14 cellular contexts compared by ENCODE assay signal in the genomic region with DNA sequence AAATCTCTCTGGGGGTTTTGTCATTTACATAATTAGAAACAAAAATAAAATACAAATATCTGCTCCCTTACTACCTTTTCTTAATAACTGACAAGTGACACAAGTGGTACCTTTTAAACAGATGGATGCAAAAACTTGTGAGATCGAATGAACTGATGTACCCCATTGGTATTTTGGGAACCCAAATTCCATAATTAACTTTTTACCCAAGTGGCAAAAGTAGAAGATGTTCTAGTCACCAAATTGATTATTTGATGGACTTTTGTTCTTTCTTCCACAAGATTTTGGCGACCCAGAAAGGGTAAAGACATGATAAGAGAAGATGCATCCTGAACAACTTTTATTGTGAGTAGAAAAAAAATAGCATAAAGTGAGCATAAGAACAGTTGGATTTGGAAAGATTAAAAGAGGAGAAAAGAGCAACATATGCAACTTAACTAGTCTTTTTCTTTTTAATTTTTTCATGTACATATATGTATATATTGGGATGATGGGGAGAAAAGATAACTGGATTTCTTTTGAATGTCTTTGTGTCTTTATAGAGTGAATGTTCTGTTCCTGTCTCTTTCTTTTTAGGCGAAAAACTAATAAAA.
DNase-seq lines count a peak whose midpoint lies in the region; ATAC-seq and TF ChIP-seq lines count a peak whose summit lies in the region.
"Had no signal": no experiment of that assay in that cellular context is flagged by ENCODE, and none has a peak within 500 bp of the region (broad histone marks: within the 10 kb centered on the region; RNA-seq: fewer than 3 reads in every experiment).

No MANE protein-coding gene starts in this region.

- TF ChIP-seq POLR2A in tibial nerve (IDR thresholded peaks at IDR 0.05): no peak

- POLR2A ChIA-PET in activated naive CD8-positive, alpha-beta T cell treated with anti-CD3 and anti-CD28 coated beads, Interleukin-2, amount 10 ng/mL, durations not matched to agents 7 days and 5 days (lab: Charles Lee): no interaction called here

- CTCF ChIA-PET in activated naive CD4-positive, alpha-beta T cell treated with anti-CD3 and anti-CD28 coated beads, Interleukin-2, amount 10 ng/mL, durations not matched to agents 7 days and 5 days (lab: Charles Lee): interaction anchor here (0.8 kb wide), 1 partner anchor 34 kb away, joined by 3 read pairs; no protein-coding TSS in a partner anchor

- intact Hi-C loops in mucosa of descending colon (cut with DNase I, micrococcal nuclease): no loop called here
- intact Hi-C loops in activated T-helper 2 cell treated with anti-CD3 and anti-CD28 coated beads, Interferon-gamma antibody, Interleukin-2, Interleukin-4, amounts not matched to agents 10 μg/mL and 5 μg/mL and 100 μg/mL, durations not matched to agents 14 hours and 24 hours and 36 hours (cut with micrococcal nuclease): no loop called here

- peaks cover 2% of the 10 kb centered on the region for H3K36me3 Mint-ChIP-seq in activated naive CD4-positive, alpha-beta T cell treated with anti-CD3 and anti-CD28 coated beads, Interleukin-2, amount 50 U/mL, for 24 hours
- no peaks in the 10 kb centered on the region for H3K36me3 Mint-ChIP-seq in activated naive CD4-positive, alpha-beta T cell treated with anti-CD3 and anti-CD28 coated beads, Interleukin-2, amount 10 ng/mL, durations not matched to agents 7 days and 5 days
- H3K36me3 Mint-ChIP-seq in activated naive CD8-positive, alpha-beta T cell treated with anti-CD3 and anti-CD28 coated beads, Interleukin-2, amount 10 ng/mL, durations not matched to agents 7 days and 5 days: no peaks in the 10 kb centered on the region
- no peaks in the 10 kb centered on the region for H3K36me3 Mint-ChIP-seq in activated T-helper 2 cell treated with anti-CD3 and anti-CD28 coated beads, Interferon-gamma antibody, Interleukin-2, Interleukin-4, amounts not matched to agents 10 μg/mL and 5 μg/mL and 100 μg/mL, durations not matched to agents 14 hours and 24 hours and 36 hours (ENCODE audit: low read depth)

- H3K27ac Mint-ChIP-seq in activated naive CD4-positive, alpha-beta T cell treated with anti-CD3 and anti-CD28 coated beads, Interleukin-2, amount 50 U/mL, for 24 hours: peak overlapping the region; percentile 47
- no peak overlapping the region for H3K27ac Mint-ChIP-seq in activated naive CD4-positive, alpha-beta T cell treated with anti-CD3 and anti-CD28 coated beads, Interleukin-2, amount 10 ng/mL, durations not matched to agents 7 days and 5 days
- H3K27ac Mint-ChIP-seq in activated naive CD8-positive, alpha-beta T cell treated with anti-CD3 and anti-CD28 coated beads, Interleukin-2, amount 10 ng/mL, durations not matched to agents 7 days and 5 days: no peak overlapping the region
- no peak overlapping the region for H3K27ac Mint-ChIP-seq in activated T-helper 2 cell treated with anti-CD3 and anti-CD28 coated beads, Interferon-gamma antibody, Interleukin-2, Interleukin-4, amounts not matched to agents 10 μg/mL and 5 μg/mL and 100 μg/mL, durations not matched to agents 14 hours and 24 hours and 36 hours
- H3K27ac Mint-ChIP-seq: dendritic cell treated with granulocyte-macrophage colony-stimulating factor and Interleukin-4, amounts not matched to agents 40 ng/mL and 50 ng/mL, for 4 days had no signal

- peak overlapping the region in 3 of 4 donors; percentile 47 to 57 (median 48) for H3K4me3 ChIP-seq in tibial nerve
- no peak overlapping the region for H3K4me3 ChIP-seq in mucosa of descending colon

- H3K4me1 ChIP-seq in tibial nerve: peaks cover 0 to 74% (median 11%) of the 10 kb centered on the region in 4 donors
- no peaks in the 10 kb centered on the region for H3K4me1 ChIP-seq in mucosa of descending colon (ENCODE audit: low read depth)

- H3K27ac ChIP-seq in tibial nerve: peak overlapping the region; percentile 48 to 91 (median 75)
- H3K27ac ChIP-seq: parathyroid adenoma had no signal

- WGBS in tibial nerve, 2 donors: 49 to 56% methylated on average over 3 of the region's 3 CpGs

- H3K4me3 Mint-ChIP-seq in activated naive CD4-positive, alpha-beta T cell treated with anti-CD3 and anti-CD28 coated beads, Interleukin-2, amount 50 U/mL, for 24 hours: peak overlapping the region; percentile 23
- no peak overlapping the region for H3K4me3 Mint-ChIP-seq in activated naive CD4-positive, alpha-beta T cell treated with anti-CD3 and anti-CD28 coated beads, Interleukin-2, amount 10 ng/mL, durations not matched to agents 7 days and 5 days
- peak overlapping the region; percentile 29 for H3K4me3 Mint-ChIP-seq in activated naive CD8-positive, alpha-beta T cell treated with anti-CD3 and anti-CD28 coated beads, Interleukin-2, amount 10 ng/mL, durations not matched to agents 7 days and 5 days
- H3K4me3 Mint-ChIP-seq in activated T-helper 2 cell treated with anti-CD3 and anti-CD28 coated beads, Interferon-gamma antibody, Interleukin-2, Interleukin-4, amounts not matched to agents 10 μg/mL and 5 μg/mL and 100 μg/mL, durations not matched to agents 14 hours and 24 hours and 36 hours (ENCODE audit: low read depth): no peak overlapping the region
- H3K4me3 Mint-ChIP-seq: dendritic cell treated with granulocyte-macrophage colony-stimulating factor and Interleukin-4, amounts not matched to agents 40 ng/mL and 50 ng/mL, for 4 days had no signal

- DNase-seq in activated naive CD4-positive, alpha-beta T cell treated with anti-CD3 and anti-CD28 coated beads, Interleukin-2, amount 10 ng/mL, durations not matched to agents 7 days and 5 days: no peak
- DNase-seq in activated naive CD8-positive, alpha-beta T cell treated with anti-CD3 and anti-CD28 coated beads, Interleukin-2, amount 10 ng/mL, durations not matched to agents 7 days and 5 days: no peak
- DNase-seq in medulla oblongata (ENCODE audit: extremely low spot score) (peak; percentile 60), tibial nerve (ENCODE audit: low spot score in 2 of 2) (no peak), mucosa of descending colon (no peak)
- no peak for DNase-seq in activated T-helper 2 cell treated with anti-CD3 and anti-CD28 coated beads, Interferon-gamma antibody, Interleukin-2, Interleukin-4, amounts not matched to agents 10 μg/mL and 5 μg/mL and 100 μg/mL, durations not matched to agents 14 hours and 24 hours and 36 hours (ENCODE audit: low spot score)
- DNase-seq: activated CD4-positive, CD25-positive, alpha-beta regulatory T cell treated with anti-CD3 and anti-CD28 coated beads, Interleukin-2, amount 50 U/mL, for 72 hours; activated effector memory CD4-positive, alpha-beta T cell treated with anti-CD3 and anti-CD28 coated beads, Interleukin-2, amount 50 U/mL, for 16 hours; NCI-H510A treated with DMSO at 0.1 percent for 48 hours; SIG-M5 had no signal

- no peaks in the 10 kb centered on the region for H3K27me3 Mint-ChIP-seq in activated naive CD4-positive, alpha-beta T cell treated with anti-CD3 and anti-CD28 coated beads, Interleukin-2, amount 50 U/mL, for 24 hours
- peaks cover 5% of the 10 kb centered on the region for H3K27me3 Mint-ChIP-seq in activated naive CD4-positive, alpha-beta T cell treated with anti-CD3 and anti-CD28 coated beads, Interleukin-2, amount 10 ng/mL, durations not matched to agents 7 days and 5 days
- H3K27me3 Mint-ChIP-seq in activated naive CD8-positive, alpha-beta T cell treated with anti-CD3 and anti-CD28 coated beads, Interleukin-2, amount 10 ng/mL, durations not matched to agents 7 days and 5 days: peaks cover 4% of the 10 kb centered on the region
- peaks cover 12% of the 10 kb centered on the region for H3K27me3 Mint-ChIP-seq in activated T-helper 2 cell treated with anti-CD3 and anti-CD28 coated beads, Interferon-gamma antibody, Interleukin-2, Interleukin-4, amounts not matched to agents 10 μg/mL and 5 μg/mL and 100 μg/mL, durations not matched to agents 14 hours and 24 hours and 36 hours (ENCODE audit: low read depth)

- no peak for ATAC-seq in activated naive CD8-positive, alpha-beta T cell treated with anti-CD3 and anti-CD28 coated beads, Interleukin-2, amount 10 ng/mL, durations not matched to agents 7 days and 5 days (ENCODE audit: low read depth)
- ATAC-seq in GM19328 (IDR thresholded peaks at IDR 0.05; ENCODE audit: unreplicated experiment): no peak
- ATAC-seq in mucosa of descending colon: no peak

- H3K9me3 ChIP-seq in tibial nerve: no peaks in the 10 kb centered on the region
- H3K9me3 ChIP-seq in mucosa of descending colon: no peaks in the 10 kb centered on the region

- peaks cover 11% of the 10 kb centered on the region for H3K4me1 Mint-ChIP-seq in activated naive CD4-positive, alpha-beta T cell treated with anti-CD3 and anti-CD28 coated beads, Interleukin-2, amount 50 U/mL, for 24 hours
- H3K4me1 Mint-ChIP-seq in activated naive CD4-positive, alpha-beta T cell treated with anti-CD3 and anti-CD28 coated beads, Interleukin-2, amount 10 ng/mL, durations not matched to agents 7 days and 5 days: peaks cover 4% of the 10 kb centered on the region
- H3K4me1 Mint-ChIP-seq in activated naive CD8-positive, alpha-beta T cell treated with anti-CD3 and anti-CD28 coated beads, Interleukin-2, amount 10 ng/mL, durations not matched to agents 7 days and 5 days: peaks cover 1% of the 10 kb centered on the region
- H3K4me1 Mint-ChIP-seq in activated T-helper 2 cell treated with anti-CD3 and anti-CD28 coated beads, Interferon-gamma antibody, Interleukin-2, Interleukin-4, amounts not matched to agents 10 μg/mL and 5 μg/mL and 100 μg/mL, durations not matched to agents 14 hours and 24 hours and 36 hours (ENCODE audit: low read depth): no peaks in the 10 kb centered on the region

- H3K36me3 ChIP-seq in tibial nerve (no peaks in the 10 kb centered on the region), mucosa of descending colon (ENCODE audit: low read depth) (no peaks in the 10 kb centered on the region)

- H3K9me3 Mint-ChIP-seq in activated naive CD4-positive, alpha-beta T cell treated with anti-CD3 and anti-CD28 coated beads, Interleukin-2, amount 50 U/mL, for 24 hours: no peaks in the 10 kb centered on the region
- H3K9me3 Mint-ChIP-seq in activated naive CD4-positive, alpha-beta T cell treated with anti-CD3 and anti-CD28 coated beads, Interleukin-2, amount 10 ng/mL, durations not matched to agents 7 days and 5 days: no peaks in the 10 kb centered on the region
- H3K9me3 Mint-ChIP-seq in activated naive CD8-positive, alpha-beta T cell treated with anti-CD3 and anti-CD28 coated beads, Interleukin-2, amount 10 ng/mL, durations not matched to agents 7 days and 5 days: no peaks in the 10 kb centered on the region
- no peaks in the 10 kb centered on the region for H3K9me3 Mint-ChIP-seq in activated T-helper 2 cell treated with anti-CD3 and anti-CD28 coated beads, Interferon-gamma antibody, Interleukin-2, Interleukin-4, amounts not matched to agents 10 μg/mL and 5 μg/mL and 100 μg/mL, durations not matched to agents 14 hours and 24 hours and 36 hours
- H3K9me3 Mint-ChIP-seq: dendritic cell treated with granulocyte-macrophage colony-stimulating factor and Interleukin-4, amounts not matched to agents 40 ng/mL and 50 ng/mL, for 4 days had no signal

- no peak for TF ChIP-seq EP300 in tibial nerve (IDR thresholded peaks at IDR 0.05)

- no peak for TF ChIP-seq CTCF in tibial nerve (IDR thresholded peaks at IDR 0.05)
- TF ChIP-seq CTCF in mucosa of descending colon (IDR thresholded peaks at IDR 0.05): no peak

- no peaks in the 10 kb centered on the region for H3K27me3 ChIP-seq in tibial nerve

Comparison
In these comparisons a context has a peak if more than half of its experiments do, and no peak if none do; other contexts are left out.
1. H3K4me3 Mint-ChIP-seq: peak in activated naive CD4-positive, alpha-beta T cell treated with anti-CD3 and anti-CD28 coated beads, Interleukin-2, amount 50 U/mL, for 24 hours (single experiment) and activated naive CD8-positive, alpha-beta T cell treated with anti-CD3 and anti-CD28 coated beads, Interleukin-2, amount 10 ng/mL, durations not matched to agents 7 days and 5 days (single experiment); none in activated naive CD4-positive, alpha-beta T cell treated with anti-CD3 and anti-CD28 coated beads, Interleukin-2, amount 10 ng/mL, durations not matched to agents 7 days and 5 days (single experiment) and activated T-helper 2 cell treated with anti-CD3 and anti-CD28 coated beads, Interferon-gamma antibody, Interleukin-2, Interleukin-4, amounts not matched to agents 10 μg/mL and 5 μg/mL and 100 μg/mL, durations not matched to agents 14 hours and 24 hours and 36 hours (single experiment).